Comparison of ENCODE assay signal across 8 cellular contexts in genomic region chr5:60677831-60678664, GRCh38. TPM values are rescaled to one million over a fixed set of nuclear protein-coding genes. Genes with fewer than 3 reads are reported as not detected.
DNase-seq lines count a peak whose midpoint lies in the region; ATAC-seq and TF ChIP-seq lines count a peak whose summit lies in the region.

No MANE protein-coding gene starts in this region.

- H4K5ac ChIP-seq in H9 (ENCODE audit: insufficient read length, low read depth, low read length): no peak overlapping the region

- peak overlapping the region in 2 of 3 experiments; percentile 56 to 67; a peak in 3 of 7 replicates for H3K27ac Mint-ChIP-seq in H9
- H3K27ac Mint-ChIP-seq in effector memory CD8-positive, alpha-beta T cell: peak overlapping the region; percentile 45 to 67
- no peak overlapping the region for H3K27ac Mint-ChIP-seq in nephron progenitor cell

- no CpG with 5 or more reads among the region's 6 CpGs for WGBS in H9 (ENCODE audit: extremely low coverage, insufficient read length, low lambda C conversion rate)
- no CpG with 5 or more reads among the region's 6 CpGs for WGBS in neuronal stem cell (ENCODE audit: extremely low coverage in 2 of 2, insufficient read length in 2 of 2, insufficient replicate concordance in 1 of 2), 2 donors

- H4K91ac ChIP-seq in H9 (ENCODE audit: insufficient read length, low read depth, low read length) (no peak overlapping the region), neuronal stem cell (ENCODE audit: low read depth, low read length, poor library complexity) (no peak overlapping the region)

- H3K9me3 ChIP-seq in H9 (ENCODE audit: control insufficient read depth, low read depth, low read length) (no peaks in the 10 kb centered on the region), neuronal stem cell (replicated peaks in 1 of 2; ENCODE audit: control insufficient read depth in 2 of 2, insufficient read depth in 1 of 2, low read depth in 1 of 2, low read length in 2 of 2) (no peaks in the 10 kb centered on the region)

- H2BK12ac ChIP-seq in H9 (ENCODE audit: insufficient read length, low read depth, low read length) (no peak overlapping the region), neuronal stem cell (ENCODE audit: low read length) (no peak overlapping the region)

- H3K9ac ChIP-seq in H9 (ENCODE audit: extremely low read depth, insufficient read length, low read length): no peak overlapping the region
- H3K9ac ChIP-seq in neuronal stem cell (ENCODE audit: low read depth, low read length, poor library complexity): no peak overlapping the region

- peaks cover 12 to 16% of the 10 kb centered on the region in 2 experiments for H3K4me1 Mint-ChIP-seq in H9
- peaks cover 0 to 3% of the 10 kb centered on the region in 2 donors for H3K4me1 Mint-ChIP-seq in effector memory CD8-positive, alpha-beta T cell (ENCODE audit: low read depth in 2 of 2)
- H3K4me1 Mint-ChIP-seq in nephron progenitor cell: peaks cover 8% of the 10 kb centered on the region

- no peak overlapping the region for H3K23ac ChIP-seq in H9 (ENCODE audit: insufficient read length, low read depth, low read length)
- no peak overlapping the region for H3K23ac ChIP-seq in neuronal stem cell (ENCODE audit: low read depth, low read length, poor library complexity)

- H3K14ac ChIP-seq in H9 (ENCODE audit: insufficient read depth, low read length) (no peak overlapping the region), neuronal stem cell (ENCODE audit: low read length) (no peak overlapping the region)

- H4K8ac ChIP-seq in H9 (replicated peaks; ENCODE audit: insufficient read length, low read depth, low read length): no peak overlapping the region
- H4K8ac ChIP-seq in neuronal stem cell (ENCODE audit: low read depth, low read length): no peak overlapping the region

- H3K79me1 ChIP-seq in H9 (ENCODE audit: insufficient read depth, low read depth, low read length, poor library complexity, severe bottlenecking) (peaks cover 10% of the 10 kb centered on the region), neuronal stem cell (ENCODE audit: low read depth, low read length) (peaks cover 3% of the 10 kb centered on the region)

- H2AK5ac ChIP-seq in H9 (ENCODE audit: insufficient read length, low read length) (no peak overlapping the region), neuronal stem cell (ENCODE audit: low read depth, low read length) (no peak overlapping the region)

- no peak overlapping the region for H3T11ph ChIP-seq in H9 (ENCODE audit: low read length)

- no peaks in the 10 kb centered on the region for H3K23me2 ChIP-seq in H9 (ENCODE audit: insufficient read length, low read depth, low read length, poor library complexity, severe bottlenecking)

- H2BK120ac ChIP-seq in H9 (ENCODE audit: low read depth, low read length, poor library complexity, severe bottlenecking) (no peak overlapping the region), neuronal stem cell (ENCODE audit: low read depth, low read length) (no peak overlapping the region)

- ATAC-seq in effector memory CD8-positive, alpha-beta T cell (replicated peaks): peak; percentile 37

- H3K4me1 ChIP-seq in H9 (ENCODE audit: insufficient read depth, low read length): no peaks in the 10 kb centered on the region
- H3K4me1 ChIP-seq in neuronal stem cell (ENCODE audit: control insufficient read depth in 2 of 2, insufficient read depth in 1 of 2, low read depth in 1 of 2, low read length in 2 of 2): peaks cover 0 to 4% of the 10 kb centered on the region in 2 donors

- TF ChIP-seq CTCF in H9 (conservative IDR thresholded peaks at IDR 0.05) (peak; percentile 70), nephron progenitor cell (IDR thresholded peaks at IDR 0.05) (peak; percentile 53)

- no peaks in the 10 kb centered on the region for H4K20me1 ChIP-seq in H9 (ENCODE audit: control insufficient read depth, insufficient read depth, insufficient read length)

- H3K27ac ChIP-seq in H9 (ENCODE audit: insufficient read length, low read depth, low read length): no peak overlapping the region
- no peak overlapping the region for H3K27ac ChIP-seq in neuronal stem cell (replicated peaks; ENCODE audit: low read length)

- H3K4me3 ChIP-seq in neuronal stem cell (ENCODE audit: low read length in 2 of 2): no peak overlapping the region

- H2BK15ac ChIP-seq in H9 (ENCODE audit: low read depth, low read length) (no peak overlapping the region), neuronal stem cell (ENCODE audit: low read length) (no peak overlapping the region)

- H3K4me2 ChIP-seq in H9 (ENCODE audit: insufficient read depth, insufficient read length, low read length) (no peak overlapping the region), neuronal stem cell (ENCODE audit: insufficient read depth, low read length, poor library complexity, severe bottlenecking) (no peak overlapping the region)

- H3K4ac ChIP-seq in H9 (ENCODE audit: low read depth, low read length) (no peak overlapping the region), neuronal stem cell (ENCODE audit: low read length) (no peak overlapping the region)

- H3K36me3 Mint-ChIP-seq in H9 (ENCODE audit: insufficient read depth in 1 of 3, low read depth in 3 of 3) (peaks cover 14 to 23% (median 19%) of the 10 kb centered on the region in 3 experiments), nephron progenitor cell (ENCODE audit: low read depth) (peaks cover 25% of the 10 kb centered on the region)
- peaks cover 4% of the 10 kb centered on the region for H3K36me3 Mint-ChIP-seq in effector memory CD8-positive, alpha-beta T cell (ENCODE audit: insufficient read depth)

- no peak overlapping the region for H2BK20ac ChIP-seq in H9 (ENCODE audit: low read depth, low read length, poor library complexity, severe bottlenecking)

- H2AFZ ChIP-seq in H9 (ENCODE audit: low read length): no peak overlapping the region
- H2AFZ ChIP-seq in neuronal stem cell (ENCODE audit: low read length): no peak overlapping the region

- no peak overlapping the region for H3K56ac ChIP-seq in H9 (ENCODE audit: insufficient read length, low read depth, low read length)

- H3K27me3 ChIP-seq in H9 (ENCODE audit: insufficient read depth, low read length): no peaks in the 10 kb centered on the region
- H3K27me3 ChIP-seq in neuronal stem cell (ENCODE audit: control insufficient read depth in 3 of 3, insufficient read depth in 3 of 3, low read depth in 1 of 3, low read length in 3 of 3): no peaks in the 10 kb centered on the region

- H3K36me3 ChIP-seq in neuronal stem cell (replicated peaks in 1 of 2; ENCODE audit: control insufficient read depth in 2 of 2, insufficient read depth in 2 of 2, low read length in 2 of 2): peaks cover 2 to 66% of the 10 kb centered on the region in 2 donors

- H3K18ac ChIP-seq in H9 (ENCODE audit: insufficient read length, low read depth, low read length) (no peak overlapping the region), neuronal stem cell (ENCODE audit: low read length) (no peak overlapping the region)

- H2BK5ac ChIP-seq in H9 (ENCODE audit: insufficient read length, low read length) (no peak overlapping the region), neuronal stem cell (ENCODE audit: low read length) (no peak overlapping the region)

- peaks cover 11% of the 10 kb centered on the region; the same call in 1 of the 2 replicates for H3K79me2 ChIP-seq in H9 (ENCODE audit: insufficient read depth, low read length)

- H3K4me3 Mint-ChIP-seq in H9 (no peak overlapping the region), nephron progenitor cell (no peak overlapping the region)
- H3K4me3 Mint-ChIP-seq in effector memory CD8-positive, alpha-beta T cell: peak overlapping the region in 1 of 2 donors; percentile 24

- H3K9me3 Mint-ChIP-seq in H9 (no peaks in the 10 kb centered on the region; a peak in 1 of 5 replicates), nephron progenitor cell (no peaks in the 10 kb centered on the region)
- no peaks in the 10 kb centered on the region for H3K9me3 Mint-ChIP-seq in effector memory CD8-positive, alpha-beta T cell

- peak; percentile 61 for DNase-seq in A172 (ENCODE audit: low spot score)
- DNase-seq in DMS53 treated with DMSO at 0.1 percent for 48 hours (lab: John Stamatoyannopoulos, UW; ENCODE audit: unreplicated experiment): peak; percentile 29
- no peak for DNase-seq in H9
- peak; percentile 55 for DNase-seq in NCI-H345 (lab: John Stamatoyannopoulos, UW)
- no peak for DNase-seq in effector memory CD8-positive, alpha-beta T cell
- no peak for DNase-seq in nephron progenitor cell
- DNase-seq in neuronal stem cell (ENCODE audit: low spot score): no peak
- no peak for DNase-seq in stimulated activated CD4-positive, alpha-beta T cell treated with anti-CD3 and anti-CD28 coated beads, Interleukin-15, amount 100 ng/mL, for 24 hours

- H3K27me3 Mint-ChIP-seq in H9 (ENCODE audit: low read depth) (no peaks in the 10 kb centered on the region), nephron progenitor cell (ENCODE audit: low read depth, poor library complexity) (no peaks in the 10 kb centered on the region)
- H3K27me3 Mint-ChIP-seq in effector memory CD8-positive, alpha-beta T cell: no peaks in the 10 kb centered on the region

RNA-seq across cellular contexts. Expression of gene DEPDC1B, which starts 21.9 kb away (rescaled TPM):
- total RNA-seq in A172 (2014; rRNA removed; shearing (Covaris generic)): 34.4 and 35.0 TPM in 2 replicates
- total RNA-seq in H9 (2021): 49.0 and 51.4 TPM in 2 replicates
- polyA plus RNA-seq in neuronal stem cell (2013, experiment 1 of 2): 70.2 TPM
- 71.7 TPM for polyA plus RNA-seq in neuronal stem cell (2013, experiment 2 of 2)

Comparison
In these comparisons a context has a peak if more than half of its experiments do, and no peak if none do; other contexts are left out.
1. DNase-seq: peak in A172 (single experiment), DMS53 treated with DMSO at 0.1 percent for 48 hours (single experiment) and NCI-H345 (single experiment); none in H9 (single experiment), effector memory CD8-positive, alpha-beta T cell (0 of 3), nephron progenitor cell (single experiment), neuronal stem cell (single experiment) and stimulated activated CD4-positive, alpha-beta T cell treated with anti-CD3 and anti-CD28 coated beads, Interleukin-15, amount 100 ng/mL, for 24 hours (single experiment).